ENCODE assay signal across 16 cellular contexts in genomic region chr9:86454701-86455402, GRCh38.
DNase-seq lines count a peak whose midpoint lies in the region; ATAC-seq and TF ChIP-seq lines count a peak whose summit lies in the region.
"Had no signal": no experiment of that assay in that cellular context is flagged by ENCODE, and none has a peak within 500 bp of the region (broad histone marks: within the 10 kb centered on the region; RNA-seq: fewer than 3 reads in every experiment).

No MANE protein-coding gene starts in this region.

- H3K36me3 ChIP-seq in SK-N-MC (ENCODE audit: insufficient read depth, low read length) (no peaks in the 10 kb centered on the region), fibroblast of lung (ENCODE audit: control insufficient read depth, insufficient read depth, low read length) (no peaks in the 10 kb centered on the region)
- H3K36me3 ChIP-seq: WERI-Rb-1 had no signal

- H3K27ac ChIP-seq in SK-N-MC = peak overlapping the region; percentile 87
- H3K27ac ChIP-seq in fibroblast of lung (ENCODE audit: insufficient read depth, low read length) = no peak overlapping the region
- H3K27ac ChIP-seq: WERI-Rb-1 had no signal

- TF ChIP-seq CTCF in fibroblast of lung (conservative IDR thresholded peaks at IDR 0.05 in 1 of 2, IDR thresholded peaks at IDR 0.05 in 1 of 2; ENCODE audit: low read depth in 1 of 2, low read length in 2 of 2) = no peak
- no peak for TF ChIP-seq CTCF in omental fat pad (IDR thresholded peaks at IDR 0.05)

- peak overlapping the region; percentile 70 for H3K4me2 ChIP-seq in fibroblast of lung (ENCODE audit: extremely low read depth, insufficient read depth, low read length)

- peak overlapping the region; percentile 69 for H3K4me3 ChIP-seq in SK-N-MC
- H3K4me3 ChIP-seq in fibroblast of lung (replicated peaks in 1 of 4; ENCODE audit: control extremely low read depth in 1 of 4, insufficient read depth in 1 of 4, low read depth in 3 of 4, low read length in 4 of 4) = peak overlapping the region in 2 of 4 experiments; percentile 32 to 33

- ATAC-seq in omental fat pad (ENCODE audit: low FRiP score) (peak; percentile 45), GM18517 (IDR thresholded peaks at IDR 0.05; ENCODE audit: unreplicated experiment) (no peak)
- ATAC-seq: activated CD8-positive, alpha-beta T cell treated with anti-CD3 and anti-CD28 coated beads, Interleukin-2, amount 10 ng/mL, durations not matched to agents 7 days and 5 days; activated T-helper 17 cell treated with anti-CD3 and anti-CD28 coated beads, Interleukin-2, amount 50 U/mL, for 72 hours had no signal

- H3K4me1 ChIP-seq in fibroblast of lung (ENCODE audit: control insufficient read depth, extremely low read depth, insufficient read depth, low read length) = no peaks in the 10 kb centered on the region

- H3K9me3 ChIP-seq in SK-N-MC (ENCODE audit: low read depth, low read length) (no peaks in the 10 kb centered on the region), fibroblast of lung (ENCODE audit: control insufficient read depth, insufficient read depth, low read depth, low read length) (no peaks in the 10 kb centered on the region)
- H3K9me3 ChIP-seq: Caco-2 had no signal

- H4K20me1 ChIP-seq in fibroblast of lung (ENCODE audit: control insufficient read depth, extremely low read depth, insufficient read depth, low read length) = no peaks in the 10 kb centered on the region

- DNase-seq in AG20443 (ENCODE audit: low spot score) = peak; percentile 34
- DNase-seq in SK-N-MC (ENCODE audit: low read depth, low spot score) = no peak
- peak in 1 of 2 donors; percentile 59 for DNase-seq in fibroblast of lung (ENCODE audit: low read depth in 2 of 2)
- DNase-seq in omental fat pad (ENCODE audit: low spot score) = no peak
- no peak for DNase-seq in NCI-H446 (lab: John Stamatoyannopoulos, UW)
- no peak for DNase-seq in NCI-H1092 (lab: John Stamatoyannopoulos, UW)
- no peak for DNase-seq in stimulated activated CD4-positive, alpha-beta T cell treated with anti-CD3 and anti-CD28 coated beads, Interleukin-4, amount 100 ng/mL, for 1 hour
- DNase-seq: activated CD8-positive, alpha-beta T cell treated with anti-CD3 and anti-CD28 coated beads, Interleukin-2, amount 10 ng/mL, durations not matched to agents 7 days and 5 days; Caco-2; GF-D8; NCI-H1930; NCI-H526; T-helper 1 cell; WERI-Rb-1 had no signal

- peak overlapping the region; percentile 34 for H2AFZ ChIP-seq in fibroblast of lung (ENCODE audit: low read length)

- H3K79me2 ChIP-seq in fibroblast of lung (ENCODE audit: control insufficient read depth, insufficient read depth, low read length) = no peaks in the 10 kb centered on the region

- no peaks in the 10 kb centered on the region for H3K27me3 ChIP-seq in fibroblast of lung (ENCODE audit: control insufficient read depth, insufficient read depth, low read length)

- H3K9ac ChIP-seq in SK-N-MC (ENCODE audit: insufficient read length) (peak overlapping the region; percentile 63), fibroblast of lung (ENCODE audit: insufficient read depth, low read length) (no peak overlapping the region)
